Comparison of ENCODE assay signal across 18 cellular contexts in the genomic region with DNA sequence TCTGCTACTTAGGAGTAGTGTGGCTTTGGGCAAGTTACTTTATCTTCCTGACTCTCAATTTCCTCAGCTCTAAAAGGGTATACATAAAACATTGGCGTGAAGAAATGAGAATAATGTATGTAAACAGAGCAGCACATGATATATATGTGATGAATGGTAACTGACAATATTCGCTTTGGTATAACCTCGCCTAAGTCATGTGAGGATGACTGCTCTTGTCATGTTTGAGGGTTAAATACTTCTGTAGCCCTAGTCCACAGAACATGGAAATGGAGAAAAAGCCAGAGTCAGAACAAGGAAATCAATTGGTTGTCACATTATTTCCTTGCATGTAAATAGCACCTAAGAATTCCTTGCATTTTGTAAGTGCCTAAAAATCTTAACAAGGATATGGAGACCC. TPM values are rescaled to one million over a fixed set of nuclear protein-coding genes. Genes with fewer than 3 reads are reported as not detected.
DNase-seq lines count a peak whose midpoint lies in the region; ATAC-seq, FAIRE-seq and TF ChIP-seq lines count a peak whose summit lies in the region.
"Had no signal": no experiment of that assay in that cellular context is flagged by ENCODE, and none has a peak within 500 bp of the region (broad histone marks: within the 10 kb centered on the region; RNA-seq: fewer than 3 reads in every experiment).

No MANE protein-coding gene starts in this region.

- H3K9me2 ChIP-seq in Karpas-422 (replicated peaks; ENCODE audit: insufficient read depth, low read length): no peaks in the 10 kb centered on the region

- POLR2A ChIA-PET in K562 (lab: Yijun Ruan, JAX): interaction anchor here (0.6 kb wide), 1 partner anchor 10 kb away, joined by 3 read pairs; no protein-coding TSS in a partner anchor

- H3K4me2 ChIP-seq in Karpas-422 (ENCODE audit: low read depth, low read length, poor library complexity, severe bottlenecking): no peak overlapping the region
- no peak overlapping the region for H3K4me2 ChIP-seq in K562 (ENCODE audit: insufficient read depth, low read length)

- no peak overlapping the region for H3K27ac Mint-ChIP-seq in activated naive CD8-positive, alpha-beta T cell treated with anti-CD3 and anti-CD28 coated beads for 36 hours
- H3K27ac Mint-ChIP-seq: H9 had no signal

- H3K27me3 ChIP-seq in Karpas-422 (ENCODE audit: low read length): no peaks in the 10 kb centered on the region
- no peaks in the 10 kb centered on the region for H3K27me3 ChIP-seq in K562 (ENCODE audit: control insufficient read depth in 2 of 2, insufficient read depth in 2 of 2, low read length in 2 of 2)
- H3K27me3 ChIP-seq in liver (ENCODE audit: control insufficient read depth in 4 of 4, insufficient read depth in 4 of 4, low read length in 3 of 4): no peaks in the 10 kb centered on the region
- H3K27me3 ChIP-seq in stomach: no peaks in the 10 kb centered on the region
- H3K27me3 ChIP-seq in foreskin keratinocyte: no peaks in the 10 kb centered on the region

- TF ChIP-seq EP300 in K562 (IDR thresholded peaks at IDR 0.05; ENCODE audit: low read length): no peak
- no peak for TF ChIP-seq EP300 in stomach (IDR thresholded peaks at IDR 0.05)

- H3K36me3 Mint-ChIP-seq in activated naive CD8-positive, alpha-beta T cell treated with anti-CD3 and anti-CD28 coated beads for 36 hours: peaks cover 12% of the 10 kb centered on the region

- H3K36me3 ChIP-seq in Karpas-422 (ENCODE audit: insufficient read depth, low read length) (peaks cover 12% of the 10 kb centered on the region; the same call in 1 of the 2 replicates), K562 (ENCODE audit: control insufficient read depth, insufficient read depth, low read length) (peaks cover 46% of the 10 kb centered on the region; the same call in 2 of the 3 replicates), liver (ENCODE audit: control insufficient read depth in 4 of 4, insufficient read depth in 3 of 4, low read depth in 1 of 4, low read length in 3 of 4) (peaks cover 0 to 14% (median 5%) of the 10 kb centered on the region in 4 donors), stomach (peaks cover 0 to 51% (median 43%) of the 10 kb centered on the region in 4 donors)

- H3K4me1 Mint-ChIP-seq in activated naive CD8-positive, alpha-beta T cell treated with anti-CD3 and anti-CD28 coated beads for 36 hours: no peaks in the 10 kb centered on the region

- no peaks in the 10 kb centered on the region for H3K9me3 ChIP-seq in Karpas-422 (ENCODE audit: low read length)
- H3K9me3 ChIP-seq in K562 (replicated peaks; ENCODE audit: control insufficient read depth, insufficient read depth, low read depth, low read length): no peaks in the 10 kb centered on the region
- H3K9me3 ChIP-seq in liver (ENCODE audit: control insufficient read depth in 4 of 4, low read length in 3 of 4): no peaks in the 10 kb centered on the region
- H3K9me3 ChIP-seq in stomach: no peaks in the 10 kb centered on the region

- no peak for TF ChIP-seq POLR2A in K562 (conservative IDR thresholded peaks at IDR 0.05)
- TF ChIP-seq POLR2A in stomach (IDR thresholded peaks at IDR 0.05): no peak

- DNase-seq in Karpas-422 (no peak), K562 (ENCODE audit: extremely low read depth in 1 of 4, low spot score in 3 of 4) (no peak), stomach (no peak), KBM-7 (no peak), foreskin keratinocyte (no peak)
- no peak for DNase-seq in activated naive CD8-positive, alpha-beta T cell treated with anti-CD3 and anti-CD28 coated beads for 36 hours
- DNase-seq: COR-L47, H9, MV-4-11, NCI-H1417, NCI-H1930, NCI-H2171 treated with DMSO at 0.1 percent for 48 hours, NCI-H446 treated with DMSO at 0.1 percent for 48 hours, NCI-H774 had no signal

- no peaks in the 10 kb centered on the region for H3K9me1 ChIP-seq in K562 (ENCODE audit: control insufficient read depth, insufficient read depth, low read length)

- H3K79me2 ChIP-seq in Karpas-422 (ENCODE audit: low read length) (peaks cover 22% of the 10 kb centered on the region), K562 (ENCODE audit: control insufficient read depth, insufficient read depth, low read length) (no peaks in the 10 kb centered on the region)

- no peaks in the 10 kb centered on the region for H3K27me3 Mint-ChIP-seq in activated naive CD8-positive, alpha-beta T cell treated with anti-CD3 and anti-CD28 coated beads for 36 hours

- peak; percentile 37 for FAIRE-seq in K562 (lab: Jason Lieb, UNC)

- in situ Hi-C loops in K562 (cut with MboI) (no loop called here), KBM-7 (cut with MboI; ENCODE audit: low pct_unique_long_range_greater_than_20kb, low sequenced_read_pairs) (no loop called here)

- no peaks in the 10 kb centered on the region for H3K9me3 Mint-ChIP-seq in activated naive CD8-positive, alpha-beta T cell treated with anti-CD3 and anti-CD28 coated beads for 36 hours
- H3K9me3 Mint-ChIP-seq: H9 had no signal

- 92% methylated on average over 3 of the region's 3 CpGs for WGBS in K562 (ENCODE audit: insufficient coverage, low coverage, missing lambda C conversion rate)
- WGBS in liver: 51% methylated on average over 3 of the region's 3 CpGs
- 51 to 76% (median 59%) methylated on average over 3 of the region's 3 CpGs for WGBS in stomach, 5 donors

- CTCF ChIA-PET in K562 (lab: Yijun Ruan, JAX; ENCODE audit: low intra/inter-chr PET ratio): no interaction called here

- H4K20me1 ChIP-seq in Karpas-422 (ENCODE audit: insufficient read depth, low read depth, low read length) (no peaks in the 10 kb centered on the region), K562 (replicated peaks; ENCODE audit: control insufficient read depth, insufficient read depth, low read length) (no peaks in the 10 kb centered on the region)

- intact Hi-C loops in K562 (cut with micrococcal nuclease): no loop called here
- intact Hi-C loops in stomach (cut with DNase I; ENCODE audit: low total_unique reads): no loop called here

- ATAC-seq in K562: no peak
- no peak for ATAC-seq in GM18861 (IDR thresholded peaks at IDR 0.05; ENCODE audit: unreplicated experiment)
- no peak for ATAC-seq in foreskin keratinocyte

- TF ChIP-seq CTCF in K562 (IDR thresholded peaks at IDR 0.05 in 2 of 3, conservative IDR thresholded peaks at IDR 0.05 in 1 of 3; ENCODE audit: insufficient read depth in 2 of 3, low read depth in 1 of 3, low read length in 3 of 3): no peak
- TF ChIP-seq CTCF in liver (IDR thresholded peaks at IDR 0.05; ENCODE audit: low read depth, low read length, missing input control): no peak
- TF ChIP-seq CTCF in stomach (IDR thresholded peaks at IDR 0.05): no peak
- no peak for TF ChIP-seq CTCF in foreskin keratinocyte (conservative IDR thresholded peaks at IDR 0.05)

- H3K27ac ChIP-seq in Karpas-422 (ENCODE audit: low read length): peak overlapping the region; percentile 19
- no peak overlapping the region for H3K27ac ChIP-seq in K562 (ENCODE audit: extremely low read depth, low read depth, low read length)
- H3K27ac ChIP-seq in liver (ENCODE audit: low read depth in 1 of 2, low read length in 2 of 2): peak overlapping the region; percentile 66 to 94
- H3K27ac ChIP-seq in stomach: peak overlapping the region in 4 of 5 donors; percentile 50 to 74 (median 72)
- no peak overlapping the region for H3K27ac ChIP-seq in foreskin keratinocyte

- TF ChIP-seq RAD21 in K562 (CRISPR knock-in tag; conservative IDR thresholded peaks at IDR 0.05 in 1 of 2, IDR thresholded peaks at IDR 0.05 in 1 of 2): no peak
- TF ChIP-seq RAD21 in liver (IDR thresholded peaks at IDR 0.05): no peak

- no peak overlapping the region for H3K9ac ChIP-seq in Karpas-422 (ENCODE audit: low read length)
- H3K9ac ChIP-seq in K562 (ENCODE audit: insufficient read depth in 1 of 2, low read depth in 2 of 2, low read length in 2 of 2): no peak overlapping the region
- H3K9ac ChIP-seq in liver (ENCODE audit: low read depth in 1 of 2, low read length in 2 of 2): peak overlapping the region; percentile 20 to 77

- H2AFZ ChIP-seq in Karpas-422 (ENCODE audit: low read length) (no peak overlapping the region), K562 (ENCODE audit: low read depth, low read length) (no peak overlapping the region)

- H3K4me1 ChIP-seq in Karpas-422 (ENCODE audit: low read length) (peaks cover 41% of the 10 kb centered on the region), K562 (replicated peaks in 1 of 2; ENCODE audit: control insufficient read depth in 2 of 2, insufficient read depth in 2 of 2, low read length in 2 of 2) (peaks cover 4 to 10% of the 10 kb centered on the region in 2 experiments; a peak in 4 of 5 replicates), liver (ENCODE audit: control insufficient read depth in 4 of 4, insufficient read depth in 4 of 4, low read length in 3 of 4) (peaks cover 7 to 55% (median 41%) of the 10 kb centered on the region in 4 donors), stomach (peaks cover 11 to 51% (median 35%) of the 10 kb centered on the region in 4 donors), foreskin keratinocyte (no peaks in the 10 kb centered on the region)

- no peak overlapping the region for H3K4me3 Mint-ChIP-seq in activated naive CD8-positive, alpha-beta T cell treated with anti-CD3 and anti-CD28 coated beads for 36 hours
- H3K4me3 Mint-ChIP-seq: H9 had no signal

- H3K4me3 ChIP-seq in Karpas-422 (ENCODE audit: low read length): no peak overlapping the region
- no peak overlapping the region for H3K4me3 ChIP-seq in K562
- peak overlapping the region in 1 of 3 donors; percentile 12 for H3K4me3 ChIP-seq in liver (ENCODE audit: low read depth in 1 of 3, low read length in 3 of 3)
- no peak overlapping the region for H3K4me3 ChIP-seq in stomach

- no TSS peak for BruUV-seq in K562 (replicated peaks; lab: Mats Ljungman, UMichigan)

RNA-seq across cellular contexts. Expression of a gene that starts 25.0 kb away (rescaled TPM):
- 97.6 and 104 TPM in 2 replicates for total RNA-seq in Karpas-422 (2014; rRNA removed; shearing (Covaris generic); ENCODE audit: low replicate concordance)
- total RNA-seq in K562 (2011; cell fraction: chromatin; rRNA removed; ENCODE audit: low replicate concordance): 21.4 and 25.8 TPM in 2 replicates
- 10.4 and 15.0 TPM in 2 replicates for total RNA-seq in K562 (2011; cell fraction: nucleolus; rRNA removed)
- total RNA-seq in K562 (2011; cell fraction: nucleoplasm; rRNA removed): 25.0 and 30.4 TPM in 2 replicates
- total RNA-seq in K562 (2014; rRNA removed) (61.6 and 77.7 TPM in 2 replicates), K562 (2014; rRNA removed; fragmentation: Illumina TruSeq; extraction: Trizol) (63.6 and 68.7 TPM in 2 replicates), K562 (2015; rRNA removed; fragmentation: Illumina TruSeq; extraction: Trizol) (67.6 and 69.3 TPM in 2 replicates), K562 (2021) (74.2 and 82.5 TPM in 2 replicates), liver (100 to 1,000 TPM; 103 to 131 TPM), stomach (100 to 1,000 TPM in 4 of 5 donors, 10 to 100 TPM in 1; 65.5 to 387 (median 223) TPM), foreskin keratinocyte (88.0 and 92.4 TPM in 2 replicates)
- polyA plus RNA-seq in K562 (2011; rRNA removed) (49.7 and 71.8 TPM in 2 replicates), K562 (2014; fragmentation: Illumina TruSeq; extraction: Trizol) (67.0 and 67.4 TPM in 2 replicates), K562 (2014; fragmentation: Nextera tagmentation; extraction: Ambion mirVana) (10 to 100 TPM; 75.8 to 83.4 TPM), K562 (2014; rRNA removed) (31.7 and 41.3 TPM in 2 replicates), liver (100 to 1,000 TPM in 1 of 2 donors, 10 to 100 TPM in 1; 87.4 to 162 TPM), stomach (100 to 1,000 TPM in 1 of 3 donors, 10 to 100 TPM in 2; 59.6 to 129 (median 97.1) TPM), foreskin keratinocyte (44.5 and 45.8 TPM in 2 replicates)
- 29.5 and 60.9 TPM in 2 replicates for polyA plus RNA-seq in K562 (2011; cell fraction: cytosol; rRNA removed)
- 9.7 and 16.8 TPM in 2 replicates for polyA plus RNA-seq in K562 (2011; cell fraction: nucleus; rRNA removed)
- polyA plus RNA-seq in K562 (2012): 56.6 and 61.2 TPM in 2 replicates
- polyA minus RNA-seq in K562 (2011; rRNA and poly(A)+ RNA removed): 75.5 and 113 TPM in 2 replicates
- polyA minus RNA-seq in K562 (2011; cell fraction: cytosol; rRNA and poly(A)+ RNA removed): 62.4 and 104 TPM in 2 replicates
- 5.1 and 9.6 TPM in 2 replicates for polyA minus RNA-seq in K562 (2011; cell fraction: nucleus; rRNA and poly(A)+ RNA removed)
- total RNA-seq in activated naive CD8-positive, alpha-beta T cell treated with anti-CD3 and anti-CD28 coated beads for 36 hours: 10 to 100 TPM; 29.1 to 32.8 TPM

RNA-seq across cellular contexts. Expression of a gene that starts 25.5 kb away (rescaled TPM):
- total RNA-seq in Karpas-422 (2014; rRNA removed; shearing (Covaris generic); ENCODE audit: low replicate concordance): not detected in 2 replicates
- total RNA-seq in K562 (2011; cell fraction: chromatin; rRNA removed; ENCODE audit: low replicate concordance): not detected in 2 replicates
- total RNA-seq in K562 (2011; cell fraction: nucleolus; rRNA removed): not detected in 2 replicates
- total RNA-seq in K562 (2011; cell fraction: nucleoplasm; rRNA removed): not detected in 2 replicates
- total RNA-seq in K562 (2014; rRNA removed) (not detected in 2 replicates), K562 (2014; rRNA removed; fragmentation: Illumina TruSeq; extraction: Trizol) (not detected in 2 replicates), K562 (2015; rRNA removed; fragmentation: Illumina TruSeq; extraction: Trizol) (not detected in 2 replicates), K562 (2021) (not detected in 2 replicates), liver (not detected), stomach (not detected), foreskin keratinocyte (0.07 TPM in 1 of 2 replicates, not detected in the other)
- polyA plus RNA-seq in K562 (2011; rRNA removed) (0.03 TPM in 1 of 2 replicates, not detected in the other), K562 (2014; fragmentation: Illumina TruSeq; extraction: Trizol) (not detected in 2 replicates), K562 (2014; fragmentation: Nextera tagmentation; extraction: Ambion mirVana) (not detected), K562 (2014; rRNA removed) (not detected in 2 replicates), liver (not detected), stomach (not detected), foreskin keratinocyte (0.02 TPM in 1 of 2 replicates, not detected in the other)
- polyA plus RNA-seq in K562 (2011; cell fraction: cytosol; rRNA removed): not detected in 2 replicates
- not detected in 2 replicates for polyA plus RNA-seq in K562 (2011; cell fraction: nucleus; rRNA removed)
- not detected in 2 replicates for polyA plus RNA-seq in K562 (2012)
- polyA minus RNA-seq in K562 (2011; rRNA and poly(A)+ RNA removed): not detected in 2 replicates
- not detected in 2 replicates for polyA minus RNA-seq in K562 (2011; cell fraction: cytosol; rRNA and poly(A)+ RNA removed)
- polyA minus RNA-seq in K562 (2011; cell fraction: nucleus; rRNA and poly(A)+ RNA removed): not detected in 2 replicates
- total RNA-seq in activated naive CD8-positive, alpha-beta T cell treated with anti-CD3 and anti-CD28 coated beads for 36 hours: not detected
- total RNA-seq: H9, HT1080, SK-MEL-5 had no signal

Comparison
In these comparisons a context has a peak if more than half of its experiments do, and no peak if none do; other contexts are left out.
1. H3K27ac ChIP-seq: peak in Karpas-422 (single experiment), liver (2 of 2) and stomach (4 of 5); none in K562 (single experiment) and foreskin keratinocyte (single experiment).
2. H3K9ac ChIP-seq: peak in liver (2 of 2); none in Karpas-422 (single experiment) and K562 (0 of 2).